8 cellular contexts compared by ENCODE assay signal in genomic region chr1:43969746-43970466, GRCh38. TPM values are rescaled to one million over a fixed set of nuclear protein-coding genes. Genes with fewer than 3 reads are reported as not detected.
DNase-seq lines count a peak whose midpoint lies in the region; ATAC-seq and TF ChIP-seq lines count a peak whose summit lies in the region.

TSS of gene DPH2 (plus strand) at chr1:43970010. CDS start at chr1:43970176, 166 bp downstream.

- H3K27me3 Mint-ChIP-seq in HFFc6 (ENCODE audit: insufficient read depth): no peaks in the 10 kb centered on the region
- no peaks in the 10 kb centered on the region for H3K27me3 Mint-ChIP-seq in activated naive CD4-positive, alpha-beta T cell treated with anti-CD3 and anti-CD28 coated beads, Interleukin-2, amount 50 U/mL, for 24 hours

- no peaks in the 10 kb centered on the region for H3K36me3 ChIP-seq in testis (ENCODE audit: low read depth, missing control alignments)

- intact Hi-C loops in testis (cut with DNase I; ENCODE audit: low total_unique reads): no loop called here

- DNase-seq in GM04504 (ENCODE audit: low read depth) (peak; percentile 92), HFFc6 (peak; percentile 96), NCI-H1092 (lab: John Stamatoyannopoulos, UW) (peak; percentile 99), glomerular endothelial cell (ENCODE audit: extremely low read depth, low read depth, low spot score) (peak; percentile 87), omental fat pad (ENCODE audit: low spot score) (peak; percentile 88), testis (peak; percentile 99)

- peaks cover 20% of the 10 kb centered on the region for H3K4me1 Mint-ChIP-seq in HFFc6 (ENCODE audit: low read depth)
- peaks cover 32% of the 10 kb centered on the region for H3K4me1 Mint-ChIP-seq in activated naive CD4-positive, alpha-beta T cell treated with anti-CD3 and anti-CD28 coated beads, Interleukin-2, amount 50 U/mL, for 24 hours

- ATAC-seq in SK-N-SH treated with all-trans-retinoic acid at 6 μM for 48 hours (peak; percentile 95), omental fat pad (ENCODE audit: low FRiP score) (peak; percentile 94)

- H3K27me3 ChIP-seq in testis: no peaks in the 10 kb centered on the region

- no peak within 1 kb of the TSS for H3K27ac ChIP-seq in testis

- peak within 1 kb of the TSS; percentile 75 for H3K4me3 ChIP-seq in testis

- H3K36me3 Mint-ChIP-seq in HFFc6 (ENCODE audit: low read depth): peaks cover 20% of the 10 kb centered on the region
- H3K36me3 Mint-ChIP-seq in activated naive CD4-positive, alpha-beta T cell treated with anti-CD3 and anti-CD28 coated beads, Interleukin-2, amount 50 U/mL, for 24 hours: peaks cover 9% of the 10 kb centered on the region

- WGBS in testis, 2 donors: 0 to 1% methylated on average over 18 to 47 of the region's 47 CpGs

- no peak for TF ChIP-seq POLR2A in testis (IDR thresholded peaks at IDR 0.05)

- H3K9me3 ChIP-seq in testis: no peaks in the 10 kb centered on the region

- no peaks in the 10 kb centered on the region for H3K9me3 Mint-ChIP-seq in HFFc6
- H3K9me3 Mint-ChIP-seq in activated naive CD4-positive, alpha-beta T cell treated with anti-CD3 and anti-CD28 coated beads, Interleukin-2, amount 50 U/mL, for 24 hours: no peaks in the 10 kb centered on the region

- peaks cover 13% of the 10 kb centered on the region for H3K4me1 ChIP-seq in testis

- H3K4me3 Mint-ChIP-seq in HFFc6: peak within 1 kb of the TSS; percentile 99
- H3K4me3 Mint-ChIP-seq in activated naive CD4-positive, alpha-beta T cell treated with anti-CD3 and anti-CD28 coated beads, Interleukin-2, amount 50 U/mL, for 24 hours: peak within 1 kb of the TSS; percentile 97

- peak; percentile 28; the same call in 1 of the 2 replicates for TF ChIP-seq CTCF in HFFc6 (IDR thresholded peaks at IDR 0.05)
- no peak for TF ChIP-seq CTCF in omental fat pad (IDR thresholded peaks at IDR 0.05)
- TF ChIP-seq CTCF in testis (IDR thresholded peaks at IDR 0.05): peak in 2 of 3 experiments; percentile 12 to 23

- peak within 1 kb of the TSS; percentile 70 for H3K27ac Mint-ChIP-seq in HFFc6
- H3K27ac Mint-ChIP-seq in activated naive CD4-positive, alpha-beta T cell treated with anti-CD3 and anti-CD28 coated beads, Interleukin-2, amount 50 U/mL, for 24 hours: peak within 1 kb of the TSS; percentile 96

TF ChIP-seq in SK-N-SH treated with all-trans-retinoic acid at 6 μM for 48 hours, 23 proteins besides CTCF, POLR2A, EP300 and RAD21:
- TF ChIP-seq TSHZ2 (CRISPR knock-in tag; IDR thresholded peaks at IDR 0.05) (no peak), PPARA (CRISPR knock-in tag; IDR thresholded peaks at IDR 0.05; ENCODE audit: borderline replicate concordance) (no peak)

RNA-seq across cellular contexts. Expression of gene DPH2, which starts in this region (rescaled TPM):
- 10 to 100 TPM; 19.1 to 22.7 (median 20.8) TPM for total RNA-seq in HFFc6 (2021; fragmentation: NEBNext Ultra II Directional; extraction: Animal tissue kit (Norgen Biotek cat#: 25700))
- total RNA-seq in glomerular endothelial cell (19.4 and 26.7 TPM in 2 replicates), omental fat pad (10 to 100 TPM; 18.1 to 67.5 (median 23.1) TPM), testis (10 to 100 TPM; 39.4 to 44.7 TPM)
- 27.6 TPM for polyA plus RNA-seq in testis (ENCODE audit: insufficient read depth, low read depth, low replicate concordance)

Comparison
In these comparisons a context has a peak if more than half of its experiments do, and no peak if none do; other contexts are left out.
1. CTCF ChIP-seq: peak in HFFc6 (single experiment) and testis (2 of 3); none in omental fat pad (0 of 3).
2. Peak in every context shown above with its lines, with median percentiles within 50 percentile points of each other: DNase-seq.